In the genomic region with DNA sequence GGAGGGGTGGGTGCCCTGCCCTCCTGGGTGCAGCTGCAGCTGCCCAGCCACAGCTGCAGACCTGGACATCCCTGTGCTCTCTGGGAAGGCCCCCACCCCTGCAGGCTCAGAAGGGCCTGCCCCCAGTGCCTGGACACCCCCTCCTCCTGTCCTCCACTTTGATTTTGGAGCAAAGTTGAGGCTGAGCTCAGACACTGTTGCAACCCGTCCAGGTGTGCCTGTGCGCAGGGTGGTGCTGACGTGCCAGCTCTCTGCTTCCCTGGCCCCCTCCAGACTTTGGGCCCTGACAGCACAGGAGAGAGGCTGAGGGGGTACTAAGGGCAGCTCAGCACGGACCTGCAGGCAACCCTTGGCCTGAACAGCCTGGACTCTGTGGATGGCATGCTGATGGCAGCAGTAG, we compare ENCODE assay signal across 13 cellular contexts.
DNase-seq lines count a peak whose midpoint lies in the region; ATAC-seq, FAIRE-seq and TF ChIP-seq lines count a peak whose summit lies in the region.
"Had no signal": no experiment of that assay in that cellular context is flagged by ENCODE, and none has a peak within 500 bp of the region (broad histone marks: within the 10 kb centered on the region; RNA-seq: fewer than 3 reads in every experiment).

No MANE protein-coding gene starts in this region.

- peak; percentile 33 for DNase-seq in kidney
- DNase-seq in posterior vena cava (ENCODE audit: low spot score) = peak; percentile 37
- DNase-seq in upper lobe of right lung = peak; percentile 40
- DNase-seq in iPS-NIHi7 (ENCODE audit: extremely low spot score) = no peak
- DNase-seq in D341Med (ENCODE audit: low spot score) = no peak
- no peak for DNase-seq in 8988T
- DNase-seq: CD8-positive, alpha-beta T cell; COR-L47; GF-D8; GOT3; H9 had no signal

- TF ChIP-seq POLR2A in gastroesophageal sphincter (IDR thresholded peaks at IDR 0.05) = no peak

- H3K27ac ChIP-seq in gastroesophageal sphincter (no peak overlapping the region), kidney (ENCODE audit: low read depth in 2 of 2, low read length in 2 of 2) (no peak overlapping the region), upper lobe of right lung (no peak overlapping the region)

- no peak overlapping the region for H3K9ac ChIP-seq in kidney (ENCODE audit: low read length in 2 of 2)

- ATAC-seq in gastroesophageal sphincter (peak; percentile 22), upper lobe of right lung (peak; percentile 23)
- ATAC-seq: CD8-positive, alpha-beta T cell had no signal

- no CpG with 5 or more reads among the region's 4 CpGs for WGBS in gastroesophageal sphincter (ENCODE audit: low coverage in 1 of 2), 2 donors

- H3K9me3 ChIP-seq in gastroesophageal sphincter (no peaks in the 10 kb centered on the region), kidney (ENCODE audit: control insufficient read depth in 1 of 2, low read length in 2 of 2) (peaks cover 0 to 4% of the 10 kb centered on the region in 2 donors), upper lobe of right lung (no peaks in the 10 kb centered on the region)

- TF ChIP-seq EP300 in gastroesophageal sphincter (IDR thresholded peaks at IDR 0.05) = no peak

- no peaks in the 10 kb centered on the region for H3K36me3 ChIP-seq in gastroesophageal sphincter
- H3K36me3 ChIP-seq in kidney (ENCODE audit: control insufficient read depth in 1 of 2, insufficient read depth in 2 of 2, low read length in 2 of 2) = no peaks in the 10 kb centered on the region
- H3K36me3 ChIP-seq in upper lobe of right lung = no peaks in the 10 kb centered on the region

- intact Hi-C loops in kidney (cut with DNase I) = no loop called here
- intact Hi-C loops in posterior vena cava (cut with DNase I) = no loop called here
- intact Hi-C loops in upper lobe of right lung (cut with DNase I) = no loop called here

- H3K27me3 ChIP-seq in gastroesophageal sphincter (peaks cover 4% of the 10 kb centered on the region), upper lobe of right lung (no peaks in the 10 kb centered on the region)

- no peaks in the 10 kb centered on the region for H3K4me1 ChIP-seq in gastroesophageal sphincter
- H3K4me1 ChIP-seq in kidney (ENCODE audit: control insufficient read depth in 1 of 2, insufficient read depth in 1 of 2, low read depth in 1 of 2, low read length in 2 of 2) = no peaks in the 10 kb centered on the region
- H3K4me1 ChIP-seq in upper lobe of right lung = no peaks in the 10 kb centered on the region

- H3K4me3 ChIP-seq in gastroesophageal sphincter (no peak overlapping the region), kidney (ENCODE audit: low read length in 2 of 2) (no peak overlapping the region), upper lobe of right lung (no peak overlapping the region)

- no peak for FAIRE-seq in kidney (lab: Jason Lieb, UNC)
- FAIRE-seq: GM19239 had no signal

- TF ChIP-seq CTCF in gastroesophageal sphincter (IDR thresholded peaks at IDR 0.05) (no peak), kidney (IDR thresholded peaks at IDR 0.05; ENCODE audit: borderline replicate concordance, extremely low read depth, insufficient read depth) (no peak), upper lobe of right lung (IDR thresholded peaks at IDR 0.05) (no peak)

Comparison
In these comparisons a context has a peak if more than half of its experiments do, and no peak if none do; other contexts are left out.
1. DNase-seq: peak in kidney (single experiment), posterior vena cava (single experiment) and upper lobe of right lung (single experiment); none in iPS-NIHi7 (single experiment), D341Med (single experiment) and 8988T (single experiment).